8 cellular contexts compared by ENCODE assay signal in the genomic region with DNA sequence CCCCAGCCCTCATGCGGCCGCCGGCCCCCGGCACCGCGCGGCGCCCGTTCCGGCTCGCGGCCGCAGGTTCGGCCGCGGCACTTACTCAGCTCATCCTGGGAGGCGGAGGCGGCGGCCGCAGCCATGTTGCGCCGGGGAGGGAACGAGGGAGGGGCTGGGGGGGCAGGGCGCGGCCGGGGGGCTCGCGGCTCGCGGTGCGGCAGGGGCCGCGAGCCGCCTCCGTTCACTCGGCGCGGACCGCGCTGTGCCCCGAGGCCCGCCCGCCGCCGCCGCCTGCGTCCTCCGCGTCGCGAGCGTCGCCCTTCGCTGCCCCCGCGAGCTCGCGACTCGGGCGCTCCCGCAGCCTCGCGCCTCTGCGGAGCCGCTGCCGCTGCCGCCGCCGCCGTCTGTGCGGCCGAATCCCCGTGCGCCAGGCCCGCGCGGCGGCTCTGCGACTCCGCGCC. TPM values are rescaled to one million over a fixed set of nuclear protein-coding genes. Genes with fewer than 3 reads are reported as not detected.
A peak's percentile ranks its signal among the peaks of the same experiment; 100 is the strongest.
DNase-seq lines count a peak whose midpoint lies in the region; ATAC-seq, FAIRE-seq and TF ChIP-seq lines count a peak whose summit lies in the region.

No MANE protein-coding gene starts in this region.

- intact Hi-C loops in kidney (cut with DNase I) = no loop called here

- peaks cover 2 to 9% of the 10 kb centered on the region in 2 donors for H3K4me1 ChIP-seq in kidney (ENCODE audit: control insufficient read depth in 1 of 2, insufficient read depth in 1 of 2, low read depth in 1 of 2, low read length in 2 of 2)

- FAIRE-seq in kidney (lab: Jason Lieb, UNC) = no peak

- TF ChIP-seq CTCF in AG09309 (IDR thresholded peaks at IDR 0.05; ENCODE audit: control insufficient read depth, insufficient read depth, low read depth, low read length, missing control alignments) (no peak), kidney (IDR thresholded peaks at IDR 0.05; ENCODE audit: borderline replicate concordance, extremely low read depth, insufficient read depth) (no peak)

- no peak for DNase-seq in AG09309 (ENCODE audit: low read depth)
- peak; percentile 82 for DNase-seq in kidney
- peak; percentile 50 to 58 for DNase-seq in stimulated activated CD4-positive, alpha-beta T cell treated with anti-CD3 and anti-CD28 coated beads, Interleukin-4, amount 100 ng/mL, for 4 hours
- DNase-seq in COLO829 (ENCODE audit: low spot score) = no peak

- no peaks in the 10 kb centered on the region for H3K9me3 ChIP-seq in kidney (ENCODE audit: control insufficient read depth in 1 of 2, low read length in 2 of 2)

- H3K27ac ChIP-seq in angular gyrus (ENCODE audit: low read depth, low read length) (peak overlapping the region; percentile 88), kidney (ENCODE audit: low read depth in 2 of 2, low read length in 2 of 2) (peak overlapping the region in 1 of 2 donors; percentile 79)

- ATAC-seq in GM18519 (IDR thresholded peaks at IDR 0.05; ENCODE audit: low FRiP score, unreplicated experiment) = peak; percentile 19
- peak; percentile 36 for ATAC-seq in HG02970 (IDR thresholded peaks at IDR 0.05; ENCODE audit: low FRiP score, unreplicated experiment)

- peak overlapping the region; percentile 83 for H3K4me3 ChIP-seq in AG09309 (ENCODE audit: control insufficient read depth, low read depth, low read length)
- H3K4me3 ChIP-seq in kidney (ENCODE audit: low read length in 2 of 2) = no peak overlapping the region

- no peak overlapping the region for H3K9ac ChIP-seq in kidney (ENCODE audit: low read length in 2 of 2)

- no peaks in the 10 kb centered on the region for H3K36me3 ChIP-seq in kidney (ENCODE audit: control insufficient read depth in 1 of 2, insufficient read depth in 2 of 2, low read length in 2 of 2)

TF ChIP-seq in PFSK-1, 5 proteins besides CTCF, POLR2A, EP300 and RAD21:
- TF ChIP-seq FOXP2 (optimal IDR thresholded peaks at IDR 0.05; ENCODE audit: borderline replicate concordance, extremely low read depth, extremely low read length, insufficient read depth) (peak; percentile 8), POLR2AphosphoS5 (IDR thresholded peaks at IDR 0.05; ENCODE audit: low read depth, low read length) (no peak), SIN3A (IDR thresholded peaks at IDR 0.05; ENCODE audit: borderline replicate concordance, insufficient read depth, low read length) (no peak), TAF1 (IDR thresholded peaks at IDR 0.05; ENCODE audit: borderline replicate concordance, insufficient read depth, low read length) (no peak)
- TF ChIP-seq, protein P1, sequence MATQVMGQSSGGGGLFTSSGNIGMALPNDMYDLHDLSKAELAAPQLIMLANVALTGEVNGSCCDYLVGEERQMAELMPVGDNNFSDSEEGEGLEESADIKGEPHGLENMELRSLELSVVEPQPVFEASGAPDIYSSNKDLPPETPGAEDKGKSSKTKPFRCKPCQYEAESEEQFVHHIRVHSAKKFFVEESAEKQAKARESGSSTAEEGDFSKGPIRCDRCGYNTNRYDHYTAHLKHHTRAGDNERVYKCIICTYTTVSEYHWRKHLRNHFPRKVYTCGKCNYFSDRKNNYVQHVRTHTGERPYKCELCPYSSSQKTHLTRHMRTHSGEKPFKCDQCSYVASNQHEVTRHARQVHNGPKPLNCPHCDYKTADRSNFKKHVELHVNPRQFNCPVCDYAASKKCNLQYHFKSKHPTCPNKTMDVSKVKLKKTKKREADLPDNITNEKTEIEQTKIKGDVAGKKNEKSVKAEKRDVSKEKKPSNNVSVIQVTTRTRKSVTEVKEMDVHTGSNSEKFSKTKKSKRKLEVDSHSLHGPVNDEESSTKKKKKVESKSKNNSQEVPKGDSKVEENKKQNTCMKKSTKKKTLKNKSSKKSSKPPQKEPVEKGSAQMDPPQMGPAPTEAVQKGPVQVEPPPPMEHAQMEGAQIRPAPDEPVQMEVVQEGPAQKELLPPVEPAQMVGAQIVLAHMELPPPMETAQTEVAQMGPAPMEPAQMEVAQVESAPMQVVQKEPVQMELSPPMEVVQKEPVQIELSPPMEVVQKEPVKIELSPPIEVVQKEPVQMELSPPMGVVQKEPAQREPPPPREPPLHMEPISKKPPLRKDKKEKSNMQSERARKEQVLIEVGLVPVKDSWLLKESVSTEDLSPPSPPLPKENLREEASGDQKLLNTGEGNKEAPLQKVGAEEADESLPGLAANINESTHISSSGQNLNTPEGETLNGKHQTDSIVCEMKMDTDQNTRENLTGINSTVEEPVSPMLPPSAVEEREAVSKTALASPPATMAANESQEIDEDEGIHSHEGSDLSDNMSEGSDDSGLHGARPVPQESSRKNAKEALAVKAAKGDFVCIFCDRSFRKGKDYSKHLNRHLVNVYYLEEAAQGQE (IDR thresholded peaks at IDR 0.05; ENCODE audit: insufficient read depth in 1 of 2, low read depth in 2 of 2, low read length in 2 of 2) = no peak

RNA-seq across cellular contexts. Expression of a gene that starts 0.7 kb away (rescaled TPM):
- polyA plus RNA-seq in PFSK-1 (2012; ENCODE audit: insufficient read length, low read depth) = 45.6 TPM
- 83.7 TPM for total RNA-seq in kidney
- polyA plus RNA-seq in kidney (ENCODE audit: insufficient read depth, low read depth, low replicate concordance) = 28.1 TPM

RNA-seq across cellular contexts. Expression of a gene that starts 41.5 kb away (rescaled TPM):
- 0.33 TPM for polyA plus RNA-seq in PFSK-1 (2012; ENCODE audit: insufficient read length, low read depth)
- 14.5 TPM for total RNA-seq in kidney
- polyA plus RNA-seq in kidney (ENCODE audit: insufficient read depth, low read depth, low replicate concordance) = 0.43 TPM

Comparison
In these comparisons a context has a peak if more than half of its experiments do, and no peak if none do; other contexts are left out.
1. DNase-seq: peak in kidney (single experiment) and stimulated activated CD4-positive, alpha-beta T cell treated with anti-CD3 and anti-CD28 coated beads, Interleukin-4, amount 100 ng/mL, for 4 hours (2 of 2); none in AG09309 (single experiment) and COLO829 (single experiment).